ENCODE assay signal across 8 cellular contexts in the genomic region with DNA sequence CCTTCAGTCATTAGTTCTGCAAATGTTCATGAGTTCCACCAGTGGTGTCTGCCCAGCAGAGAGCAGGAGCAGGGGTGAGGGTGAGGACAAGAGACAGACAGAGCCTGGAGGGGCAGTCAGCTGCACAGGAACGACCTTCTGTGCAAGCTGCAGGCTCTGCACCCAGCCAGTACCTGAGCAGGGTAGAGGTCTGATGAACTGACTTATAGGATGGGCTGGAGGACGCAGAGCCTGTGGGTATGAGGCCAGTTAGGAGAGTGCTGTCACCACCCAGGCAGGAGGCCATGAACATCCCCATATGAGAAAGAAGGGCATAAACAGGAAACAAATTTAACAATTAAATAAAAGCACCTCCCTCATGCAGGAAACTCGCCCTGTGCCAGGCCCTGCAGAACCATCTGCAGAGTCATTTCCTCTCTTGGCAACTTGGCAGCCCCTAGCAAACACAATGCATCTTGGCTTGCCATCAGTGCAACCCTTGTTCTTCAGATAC. TPM values are rescaled to one million over a fixed set of nuclear protein-coding genes. Genes with fewer than 3 reads are reported as not detected.
DNase-seq lines count a peak whose midpoint lies in the region; ATAC-seq and TF ChIP-seq lines count a peak whose summit lies in the region.
"Had no signal": no experiment of that assay in that cellular context is flagged by ENCODE, and none has a peak within 500 bp of the region (broad histone marks: within the 10 kb centered on the region; RNA-seq: fewer than 3 reads in every experiment).

No MANE protein-coding gene starts in this region.

- peak; percentile 41 for DNase-seq in MM.1S
- peak; percentile 23 for DNase-seq in activated CD4-positive, alpha-beta T cell treated with anti-CD3 and anti-CD28 coated beads for 48 hours
- no peak for DNase-seq in endothelial cell (ENCODE audit: low spot score)
- no peak for DNase-seq in stimulated activated effector memory CD8-positive, alpha-beta T cell treated with anti-CD3 and anti-CD28 coated beads, Interleukin-12 subunit alpha, Interleukin-12 subunit beta, amount 100 ng/mL, for 72 hours (ENCODE audit: low spot score in 2 of 2)
- no peak for DNase-seq in HFFc6
- DNase-seq: Kasumi-1 had no signal

- H3K9ac ChIP-seq in MM.1S (ENCODE audit: low read length), result no peak overlapping the region

- H3K9me3 Mint-ChIP-seq in endothelial cell (ENCODE audit: unreplicated experiment) (no peaks in the 10 kb centered on the region), HFFc6 (no peaks in the 10 kb centered on the region)
- H3K9me3 Mint-ChIP-seq in stimulated activated effector memory CD8-positive, alpha-beta T cell treated with anti-CD3 and anti-CD28 coated beads, Interleukin-12 subunit alpha, Interleukin-12 subunit beta, amount 100 ng/mL, for 72 hours, result no peaks in the 10 kb centered on the region

- H3K27ac ChIP-seq in MM.1S (ENCODE audit: low read length), result no peak overlapping the region

- no peak overlapping the region for H3K4me3 ChIP-seq in MM.1S (ENCODE audit: low read length)

- H3K4me2 ChIP-seq in MM.1S (ENCODE audit: low read depth, low read length), result no peak overlapping the region

- peak; percentile 69 for ATAC-seq in stimulated activated effector memory CD8-positive, alpha-beta T cell treated with anti-CD3 and anti-CD28 coated beads, Interleukin-12 subunit alpha, Interleukin-12 subunit beta, amount 100 ng/mL, for 72 hours
- ATAC-seq in GM21529 (IDR thresholded peaks at IDR 0.05; ENCODE audit: unreplicated experiment), result no peak
- no peak for ATAC-seq in GM21576 (IDR thresholded peaks at IDR 0.05; ENCODE audit: unreplicated experiment)

- TF ChIP-seq CTCF in MM.1S (IDR thresholded peaks at IDR 0.05; ENCODE audit: low read length) (no peak), endothelial cell (IDR thresholded peaks at IDR 0.05; ENCODE audit: unreplicated experiment) (no peak), HFFc6 (IDR thresholded peaks at IDR 0.05) (no peak)

- H3K27me3 Mint-ChIP-seq in endothelial cell (ENCODE audit: unreplicated experiment) (no peaks in the 10 kb centered on the region), HFFc6 (ENCODE audit: insufficient read depth) (peaks cover 2% of the 10 kb centered on the region)

- H3K9me2 ChIP-seq in MM.1S (replicated peaks; ENCODE audit: insufficient read depth, low read length), result no peaks in the 10 kb centered on the region

- H4K20me1 ChIP-seq in MM.1S (ENCODE audit: insufficient read depth, low read length), result no peaks in the 10 kb centered on the region

- H3K4me1 Mint-ChIP-seq in endothelial cell (ENCODE audit: unreplicated experiment) (peaks cover 24% of the 10 kb centered on the region), HFFc6 (ENCODE audit: low read depth) (peaks cover 15% of the 10 kb centered on the region)
- H3K4me1 Mint-ChIP-seq in stimulated activated effector memory CD8-positive, alpha-beta T cell treated with anti-CD3 and anti-CD28 coated beads, Interleukin-12 subunit alpha, Interleukin-12 subunit beta, amount 100 ng/mL, for 72 hours, result peaks cover 22% of the 10 kb centered on the region

- peaks cover 3% of the 10 kb centered on the region; the same call in 1 of the 2 replicates for H3F3A ChIP-seq in MM.1S (ENCODE audit: insufficient read depth, low read length)

- no peaks in the 10 kb centered on the region for H3K36me3 Mint-ChIP-seq in endothelial cell (ENCODE audit: low read depth, unreplicated experiment)
- no peaks in the 10 kb centered on the region for H3K36me3 Mint-ChIP-seq in stimulated activated effector memory CD8-positive, alpha-beta T cell treated with anti-CD3 and anti-CD28 coated beads, Interleukin-12 subunit alpha, Interleukin-12 subunit beta, amount 100 ng/mL, for 72 hours
- no peaks in the 10 kb centered on the region for H3K36me3 Mint-ChIP-seq in HFFc6 (ENCODE audit: low read depth)

- H3K27me3 ChIP-seq in MM.1S (replicated peaks; ENCODE audit: insufficient read depth, low read length), result no peaks in the 10 kb centered on the region

- H3K27ac Mint-ChIP-seq in endothelial cell (ENCODE audit: unreplicated experiment), result peak overlapping the region; percentile 8
- H3K27ac Mint-ChIP-seq in stimulated activated effector memory CD8-positive, alpha-beta T cell treated with anti-CD3 and anti-CD28 coated beads, Interleukin-12 subunit alpha, Interleukin-12 subunit beta, amount 100 ng/mL, for 72 hours, result peak overlapping the region; percentile 85
- no peak overlapping the region for H3K27ac Mint-ChIP-seq in HFFc6

- H3K4me3 Mint-ChIP-seq in endothelial cell (ENCODE audit: unreplicated experiment) (no peak overlapping the region), HFFc6 (no peak overlapping the region)
- H3K4me3 Mint-ChIP-seq in stimulated activated effector memory CD8-positive, alpha-beta T cell treated with anti-CD3 and anti-CD28 coated beads, Interleukin-12 subunit alpha, Interleukin-12 subunit beta, amount 100 ng/mL, for 72 hours, result peak overlapping the region; percentile 17

- no peaks in the 10 kb centered on the region for H3K36me3 ChIP-seq in MM.1S (replicated peaks; ENCODE audit: insufficient read depth, low read length)

- peaks cover 13% of the 10 kb centered on the region for H3K4me1 ChIP-seq in MM.1S (ENCODE audit: low read length)

- no peaks in the 10 kb centered on the region for H3K9me3 ChIP-seq in MM.1S (replicated peaks; ENCODE audit: insufficient read depth, low read length)

- peak overlapping the region; percentile 67 for H2AFZ ChIP-seq in MM.1S (ENCODE audit: low read length)

- no peaks in the 10 kb centered on the region for H3K79me2 ChIP-seq in MM.1S (ENCODE audit: low read length)

RNA-seq across cellular contexts. Expression of gene C6orf15, which starts 17.9 kb away (rescaled TPM):
- not detected for total RNA-seq in endothelial cell (ENCODE audit: unreplicated experiment)
- not detected for total RNA-seq in HFFc6 (2021; fragmentation: NEBNext Ultra II Directional; extraction: Animal tissue kit (Norgen Biotek cat#: 25700))

RNA-seq across cellular contexts. Expression of gene PSORS1C1, which starts 20.2 kb away (rescaled TPM):
- 0.54 TPM for total RNA-seq in endothelial cell (ENCODE audit: unreplicated experiment)
- total RNA-seq in HFFc6 (2021; fragmentation: NEBNext Ultra II Directional; extraction: Animal tissue kit (Norgen Biotek cat#: 25700)), result 1 to 10 TPM; 2.1 to 4.4 (median 3.5) TPM

RNA-seq across cellular contexts. Expression of gene CDSN, which starts 25.8 kb away (rescaled TPM):
- total RNA-seq in endothelial cell (ENCODE audit: unreplicated experiment), result not detected
- total RNA-seq in HFFc6 (2021; fragmentation: NEBNext Ultra II Directional; extraction: Animal tissue kit (Norgen Biotek cat#: 25700)), result not detected

RNA-seq across cellular contexts. Expression of gene PSORS1C2, which starts 44.4 kb away (rescaled TPM):
- total RNA-seq in endothelial cell (ENCODE audit: unreplicated experiment), result 0.38 TPM
- total RNA-seq in HFFc6 (2021; fragmentation: NEBNext Ultra II Directional; extraction: Animal tissue kit (Norgen Biotek cat#: 25700)), result not detected

Comparison
In these comparisons a context has a peak if more than half of its experiments do, and no peak if none do; other contexts are left out.
1. DNase-seq: peak in MM.1S (single experiment) and activated CD4-positive, alpha-beta T cell treated with anti-CD3 and anti-CD28 coated beads for 48 hours (single experiment); none in endothelial cell (single experiment), stimulated activated effector memory CD8-positive, alpha-beta T cell treated with anti-CD3 and anti-CD28 coated beads, Interleukin-12 subunit alpha, Interleukin-12 subunit beta, amount 100 ng/mL, for 72 hours (0 of 2) and HFFc6 (single experiment).